ENCODE assay signal across 8 cellular contexts in the genomic region with DNA sequence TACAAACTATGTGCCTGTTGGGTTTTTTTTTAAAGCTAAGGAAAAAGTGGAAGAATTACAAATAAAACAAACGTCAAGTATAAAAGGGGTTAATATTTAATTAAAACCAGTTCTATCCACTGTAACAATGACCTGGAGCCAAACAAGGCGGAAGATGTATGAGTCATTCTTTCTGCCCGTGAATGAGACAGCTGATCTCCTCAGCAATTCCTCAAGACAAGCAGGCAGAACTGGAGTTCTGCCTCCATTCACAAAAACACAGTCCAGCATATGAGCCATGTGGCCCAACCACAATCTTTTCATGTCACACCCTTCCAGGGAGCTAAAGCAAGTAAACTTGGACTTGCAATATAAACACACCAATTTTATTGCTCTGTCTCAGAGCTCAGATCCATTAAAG. TPM values are rescaled to one million over a fixed set of nuclear protein-coding genes. Genes with fewer than 3 reads are reported as not detected.
DNase-seq lines count a peak whose midpoint lies in the region; ATAC-seq and TF ChIP-seq lines count a peak whose summit lies in the region.

No MANE protein-coding gene starts in this region.

- intact Hi-C loops in mucosa of descending colon (cut with DNase I, micrococcal nuclease) = no loop called here

- H3K9me3 ChIP-seq in mucosa of descending colon = no peaks in the 10 kb centered on the region

- POLR2A ChIA-PET in BJ (lab: Charles Lee) = interaction anchor here (0.6 to 1.1 kb wide), 3 partner anchors 9 to 27 kb away, joined by 3 to 4 read pairs (median 4); a partner anchor contains a TSS

- TF ChIP-seq CTCF in BJ (IDR thresholded peaks at IDR 0.05; ENCODE audit: insufficient read depth, low read depth, low read length) (no peak), mucosa of descending colon (IDR thresholded peaks at IDR 0.05) (no peak)

- H3K27me3 ChIP-seq in BJ (ENCODE audit: control insufficient read depth, insufficient read depth, low read length) = no peaks in the 10 kb centered on the region

- CTCF ChIA-PET in BJ (lab: Yijun Ruan, JAX) = interaction anchor here (2.6 kb wide), 1 partner anchor 8 kb away, joined by 9 read pairs; a partner anchor contains a TSS

- ATAC-seq in mucosa of descending colon = peak; percentile 100
- ATAC-seq in GM21825 (IDR thresholded peaks at IDR 0.05; ENCODE audit: unreplicated experiment) = no peak

- H3K36me3 ChIP-seq in BJ (ENCODE audit: control insufficient read depth, insufficient read depth, low read length) (no peaks in the 10 kb centered on the region), mucosa of descending colon (ENCODE audit: low read depth) (no peaks in the 10 kb centered on the region)

- DNase-seq in BJ (ENCODE audit: low read depth) (peak; percentile 98), NCI-H2227 (lab: John Stamatoyannopoulos, UW; ENCODE audit: unreplicated experiment) (peak; percentile 12), dermis blood vessel endothelial cell (peak; percentile 92), mucosa of descending colon (peak in 2 of 3 donors; percentile 34 to 66), NCI-H1105 treated with DMSO at 0.1 percent for 48 hours (lab: John Stamatoyannopoulos, UW) (no peak), NCI-H146 treated with DMSO at 0.1 percent for 48 hours (lab: John Stamatoyannopoulos, UW; ENCODE audit: unreplicated experiment) (no peak), NCI-H524 (lab: John Stamatoyannopoulos, UW) (no peak)

- H3K4me3 ChIP-seq in BJ (ENCODE audit: low read depth, low read length) (no peak overlapping the region), mucosa of descending colon (no peak overlapping the region)

- peaks cover 7% of the 10 kb centered on the region for H3K4me1 ChIP-seq in mucosa of descending colon (ENCODE audit: low read depth)

RNA-seq across cellular contexts. Expression of a gene that starts 8.4 kb away (rescaled TPM):
- 4.1 and 5.4 TPM in 2 replicates for polyA plus RNA-seq in BJ (2011; rRNA removed)
- polyA minus RNA-seq in BJ (2011; rRNA and poly(A)+ RNA removed) = 1.1 and 3.0 TPM in 2 replicates
- total RNA-seq in dermis blood vessel endothelial cell (5.6 and 10.4 TPM in 2 replicates), mucosa of descending colon (10 to 100 TPM in 1 of 3 donors, 1 to 10 TPM in 2; 2.6 to 16.9 (median 5.9) TPM)

Comparison
In these comparisons a context has a peak if more than half of its experiments do, and no peak if none do; other contexts are left out.
1. DNase-seq: peak in BJ (single experiment), NCI-H2227 (single experiment), dermis blood vessel endothelial cell (single experiment) and mucosa of descending colon (2 of 3); none in NCI-H1105 treated with DMSO at 0.1 percent for 48 hours (single experiment), NCI-H146 treated with DMSO at 0.1 percent for 48 hours (single experiment) and NCI-H524 (0 of 2).